ENCODE assay signal across 8 cellular contexts in genomic region chr1:109371271-109371739, GRCh38. TPM values are rescaled to one million over a fixed set of nuclear protein-coding genes. Genes with fewer than 3 reads are reported as not detected.
DNase-seq lines count a peak whose midpoint lies in the region; ATAC-seq and TF ChIP-seq lines count a peak whose summit lies in the region.

No MANE protein-coding gene starts in this region.

- H2BK20ac ChIP-seq in H9 (ENCODE audit: low read depth, low read length, poor library complexity, severe bottlenecking) = no peak overlapping the region

- no peak for TF ChIP-seq CTCF in H9 (conservative IDR thresholded peaks at IDR 0.05)
- TF ChIP-seq CTCF in fibroblast of villous mesenchyme (IDR thresholded peaks at IDR 0.05; ENCODE audit: insufficient read depth, low read depth, low read length) = no peak

- peaks cover 15 to 19% (median 16%) of the 10 kb centered on the region in 3 experiments for H3K36me3 Mint-ChIP-seq in H9 (ENCODE audit: insufficient read depth in 1 of 3, low read depth in 3 of 3)

- DNase-seq in H9 = no peak
- DNase-seq in fibroblast of villous mesenchyme (ENCODE audit: low read depth) = peak; percentile 81
- DNase-seq in cortex of kidney (lab: John Stamatoyannopoulos, UW) = no peak
- no peak for DNase-seq in NAMALWA (ENCODE audit: low spot score)
- no peak for DNase-seq in ecto neural progenitor cell (ENCODE audit: low spot score)
- no peak for DNase-seq in HEK293T (ENCODE audit: extremely low spot score)

- no peak overlapping the region for H3K27ac ChIP-seq in H9 (ENCODE audit: insufficient read length, low read depth, low read length)
- H3K27ac ChIP-seq in skin epidermis = peak overlapping the region in 17 of 21 experiments; percentile 9 to 80 (median 48)

- H2AFZ ChIP-seq in H9 (ENCODE audit: low read length) = no peak overlapping the region

- no peak overlapping the region for H3K4ac ChIP-seq in H9 (ENCODE audit: low read depth, low read length)

- no peaks in the 10 kb centered on the region for H3K9me3 Mint-ChIP-seq in H9

- H3K56ac ChIP-seq in H9 (ENCODE audit: insufficient read length, low read depth, low read length) = no peak overlapping the region

- no peak overlapping the region for H3K4me3 Mint-ChIP-seq in H9

- peaks cover 5% of the 10 kb centered on the region for H3K79me1 ChIP-seq in H9 (ENCODE audit: insufficient read depth, low read depth, low read length, poor library complexity, severe bottlenecking)

- WGBS in H9 (ENCODE audit: extremely low coverage, insufficient read length, low lambda C conversion rate) = no CpG with 5 or more reads among the region's 4 CpGs

- no peaks in the 10 kb centered on the region for H4K20me1 ChIP-seq in H9 (ENCODE audit: control insufficient read depth, insufficient read depth, insufficient read length)

- no peak overlapping the region for H2BK12ac ChIP-seq in H9 (ENCODE audit: insufficient read length, low read depth, low read length)

- H3K9ac ChIP-seq in H9 (ENCODE audit: extremely low read depth, insufficient read length, low read length) = no peak overlapping the region

- H3K14ac ChIP-seq in H9 (ENCODE audit: insufficient read depth, low read length) = no peak overlapping the region

- no peaks in the 10 kb centered on the region for H3K27me3 Mint-ChIP-seq in H9 (ENCODE audit: low read depth)

- H4K91ac ChIP-seq in H9 (ENCODE audit: insufficient read length, low read depth, low read length) = no peak overlapping the region

- no peaks in the 10 kb centered on the region for H3K23me2 ChIP-seq in H9 (ENCODE audit: insufficient read length, low read depth, low read length, poor library complexity, severe bottlenecking)

- H3K9me3 ChIP-seq in H9 (ENCODE audit: control insufficient read depth, low read depth, low read length) = no peaks in the 10 kb centered on the region

- no peak overlapping the region for H3K23ac ChIP-seq in H9 (ENCODE audit: insufficient read length, low read depth, low read length)

- no peak overlapping the region for H2AK5ac ChIP-seq in H9 (ENCODE audit: insufficient read length, low read length)

- POLR2A ChIA-PET in HEK293T (lab: Yijun Ruan, JAX) = no interaction called here

- ATAC-seq in SK-N-SH treated with all-trans-retinoic acid at 6 μM for 48 hours = peak; percentile 45

- H2BK5ac ChIP-seq in H9 (ENCODE audit: insufficient read length, low read length) = no peak overlapping the region

- no peak overlapping the region for H4K8ac ChIP-seq in H9 (replicated peaks; ENCODE audit: insufficient read length, low read depth, low read length)

- no peak overlapping the region for H4K5ac ChIP-seq in H9 (ENCODE audit: insufficient read length, low read depth, low read length)

- no peaks in the 10 kb centered on the region; the same call in 1 of the 2 replicates for H3K4me1 ChIP-seq in H9 (ENCODE audit: insufficient read depth, low read length)

- peak overlapping the region in 2 of 3 experiments; percentile 15 to 38; a peak in 3 of 7 replicates for H3K27ac Mint-ChIP-seq in H9

- H3K4me3 ChIP-seq in fibroblast of villous mesenchyme (ENCODE audit: low read depth, low read length) (peak overlapping the region; percentile 33), skin epidermis (no peak overlapping the region)

- H3K4me1 Mint-ChIP-seq in H9 = peaks cover 23 to 26% of the 10 kb centered on the region in 2 experiments

- H2BK15ac ChIP-seq in H9 (ENCODE audit: low read depth, low read length) = no peak overlapping the region

- H3K27me3 ChIP-seq in H9 (ENCODE audit: insufficient read depth, low read length) = no peaks in the 10 kb centered on the region

- no peak overlapping the region for H3K4me2 ChIP-seq in H9 (ENCODE audit: insufficient read depth, insufficient read length, low read length)

- H2BK120ac ChIP-seq in H9 (ENCODE audit: low read depth, low read length, poor library complexity, severe bottlenecking) = no peak overlapping the region

- H3K18ac ChIP-seq in H9 (ENCODE audit: insufficient read length, low read depth, low read length) = no peak overlapping the region

- H3K79me2 ChIP-seq in H9 (ENCODE audit: insufficient read depth, low read length) = peaks cover 6% of the 10 kb centered on the region; the same call in 1 of the 2 replicates

- H3T11ph ChIP-seq in H9 (ENCODE audit: low read length) = no peak overlapping the region

- CTCF ChIA-PET in HEK293T (lab: Yijun Ruan, JAX) = interaction anchor here (0.7 to 1.2 kb wide), 2 partner anchors 10 to 167 kb away, joined by 3 read pairs; no protein-coding TSS in a partner anchor

TF ChIP-seq in SK-N-SH treated with all-trans-retinoic acid at 6 μM for 48 hours, 23 proteins besides CTCF, POLR2A, EP300 and RAD21:
- TF ChIP-seq ZNF8 (CRISPR knock-in tag; IDR thresholded peaks at IDR 0.05) (no peak), SNAI2 (CRISPR knock-in tag; IDR thresholded peaks at IDR 0.05) (no peak), TCF4 (CRISPR knock-in tag; IDR thresholded peaks at IDR 0.05; ENCODE audit: borderline replicate concordance) (no peak)
- TF ChIP-seq, protein P1, sequence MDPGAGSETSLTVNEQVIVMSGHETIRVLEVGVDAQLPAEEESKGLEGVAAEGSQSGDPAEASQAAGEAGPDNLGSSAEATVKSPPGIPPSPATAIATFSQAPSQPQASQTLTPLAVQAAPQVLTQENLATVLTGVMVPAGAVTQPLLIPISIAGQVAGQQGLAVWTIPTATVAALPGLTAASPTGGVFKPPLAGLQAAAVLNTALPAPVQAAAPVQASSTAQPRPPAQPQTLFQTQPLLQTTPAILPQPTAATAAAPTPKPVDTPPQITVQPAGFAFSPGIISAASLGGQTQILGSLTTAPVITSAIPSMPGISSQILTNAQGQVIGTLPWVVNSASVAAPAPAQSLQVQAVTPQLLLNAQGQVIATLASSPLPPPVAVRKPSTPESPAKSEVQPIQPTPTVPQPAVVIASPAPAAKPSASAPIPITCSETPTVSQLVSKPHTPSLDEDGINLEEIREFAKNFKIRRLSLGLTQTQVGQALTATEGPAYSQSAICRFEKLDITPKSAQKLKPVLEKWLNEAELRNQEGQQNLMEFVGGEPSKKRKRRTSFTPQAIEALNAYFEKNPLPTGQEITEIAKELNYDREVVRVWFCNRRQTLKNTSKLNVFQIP (CRISPR knock-in tag; IDR thresholded peaks at IDR 0.05; ENCODE audit: borderline replicate concordance, low read depth) = no peak
- TF ChIP-seq, protein P2, sequence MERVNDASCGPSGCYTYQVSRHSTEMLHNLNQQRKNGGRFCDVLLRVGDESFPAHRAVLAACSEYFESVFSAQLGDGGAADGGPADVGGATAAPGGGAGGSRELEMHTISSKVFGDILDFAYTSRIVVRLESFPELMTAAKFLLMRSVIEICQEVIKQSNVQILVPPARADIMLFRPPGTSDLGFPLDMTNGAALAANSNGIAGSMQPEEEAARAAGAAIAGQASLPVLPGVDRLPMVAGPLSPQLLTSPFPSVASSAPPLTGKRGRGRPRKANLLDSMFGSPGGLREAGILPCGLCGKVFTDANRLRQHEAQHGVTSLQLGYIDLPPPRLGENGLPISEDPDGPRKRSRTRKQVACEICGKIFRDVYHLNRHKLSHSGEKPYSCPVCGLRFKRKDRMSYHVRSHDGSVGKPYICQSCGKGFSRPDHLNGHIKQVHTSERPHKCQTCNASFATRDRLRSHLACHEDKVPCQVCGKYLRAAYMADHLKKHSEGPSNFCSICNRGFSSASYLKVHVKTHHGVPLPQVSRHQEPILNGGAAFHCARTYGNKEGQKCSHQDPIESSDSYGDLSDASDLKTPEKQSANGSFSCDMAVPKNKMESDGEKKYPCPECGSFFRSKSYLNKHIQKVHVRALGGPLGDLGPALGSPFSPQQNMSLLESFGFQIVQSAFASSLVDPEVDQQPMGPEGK (CRISPR knock-in tag; IDR thresholded peaks at IDR 0.05; ENCODE audit: borderline replicate concordance) = no peak

TF ChIP-seq in HEK293T, 16 proteins besides CTCF, POLR2A, EP300 and RAD21:
- no peak for TF ChIP-seq ZNF384 (IDR thresholded peaks at IDR 0.05)
- no peak for TF ChIP-seq FOXK2 (IDR thresholded peaks at IDR 0.05)
- no peak for TF ChIP-seq HDGF (IDR thresholded peaks at IDR 0.05; ENCODE audit: borderline replicate concordance)
- TF ChIP-seq SUZ12 (IDR thresholded peaks at IDR 0.05) = no peak

RNA-seq across cellular contexts. Expression of gene SORT1, which starts 26.4 kb away (rescaled TPM):
- total RNA-seq in H9 (2021) (41.5 and 47.9 TPM in 2 replicates), fibroblast of villous mesenchyme (38.4 and 41.9 TPM in 2 replicates)

RNA-seq across cellular contexts. Expression of gene PSMA5, which starts 54.9 kb away (rescaled TPM):
- total RNA-seq in H9 (2021) (133 and 136 TPM in 2 replicates), fibroblast of villous mesenchyme (70.2 and 119 TPM in 2 replicates)
